Comparison of ENCODE assay signal across 1 cellular context in the genomic region with DNA sequence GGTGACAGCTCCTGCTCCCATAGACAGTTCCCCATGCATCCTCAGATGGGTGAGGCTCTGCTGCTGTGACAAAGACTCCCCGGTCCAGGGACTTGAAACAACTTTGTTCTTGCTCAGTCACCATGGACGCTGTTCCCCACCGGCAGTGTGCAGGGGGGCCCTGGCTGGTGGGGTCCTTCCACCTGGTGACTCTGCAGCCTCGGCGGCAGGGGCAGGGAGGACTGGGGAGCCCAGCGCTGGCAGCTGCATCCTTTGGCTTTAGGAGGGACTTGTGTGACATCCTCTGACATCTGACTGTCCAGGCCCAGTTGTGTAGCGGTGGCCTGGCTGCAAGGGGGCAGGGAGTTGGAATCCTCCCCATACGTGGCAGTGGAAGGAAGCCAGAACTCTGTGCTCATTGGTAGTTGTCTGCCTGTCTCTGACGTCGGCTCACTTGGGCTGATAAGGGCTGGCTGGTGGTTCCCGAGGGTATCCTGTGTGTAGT.
TF ChIP-seq lines count a peak whose summit lies in the region.

No MANE protein-coding gene starts in this region.

TF ChIP-seq in K562, 482 proteins besides CTCF, POLR2A, EP300 and RAD21 (continued from another document):
- TF ChIP-seq, protein P1, sequence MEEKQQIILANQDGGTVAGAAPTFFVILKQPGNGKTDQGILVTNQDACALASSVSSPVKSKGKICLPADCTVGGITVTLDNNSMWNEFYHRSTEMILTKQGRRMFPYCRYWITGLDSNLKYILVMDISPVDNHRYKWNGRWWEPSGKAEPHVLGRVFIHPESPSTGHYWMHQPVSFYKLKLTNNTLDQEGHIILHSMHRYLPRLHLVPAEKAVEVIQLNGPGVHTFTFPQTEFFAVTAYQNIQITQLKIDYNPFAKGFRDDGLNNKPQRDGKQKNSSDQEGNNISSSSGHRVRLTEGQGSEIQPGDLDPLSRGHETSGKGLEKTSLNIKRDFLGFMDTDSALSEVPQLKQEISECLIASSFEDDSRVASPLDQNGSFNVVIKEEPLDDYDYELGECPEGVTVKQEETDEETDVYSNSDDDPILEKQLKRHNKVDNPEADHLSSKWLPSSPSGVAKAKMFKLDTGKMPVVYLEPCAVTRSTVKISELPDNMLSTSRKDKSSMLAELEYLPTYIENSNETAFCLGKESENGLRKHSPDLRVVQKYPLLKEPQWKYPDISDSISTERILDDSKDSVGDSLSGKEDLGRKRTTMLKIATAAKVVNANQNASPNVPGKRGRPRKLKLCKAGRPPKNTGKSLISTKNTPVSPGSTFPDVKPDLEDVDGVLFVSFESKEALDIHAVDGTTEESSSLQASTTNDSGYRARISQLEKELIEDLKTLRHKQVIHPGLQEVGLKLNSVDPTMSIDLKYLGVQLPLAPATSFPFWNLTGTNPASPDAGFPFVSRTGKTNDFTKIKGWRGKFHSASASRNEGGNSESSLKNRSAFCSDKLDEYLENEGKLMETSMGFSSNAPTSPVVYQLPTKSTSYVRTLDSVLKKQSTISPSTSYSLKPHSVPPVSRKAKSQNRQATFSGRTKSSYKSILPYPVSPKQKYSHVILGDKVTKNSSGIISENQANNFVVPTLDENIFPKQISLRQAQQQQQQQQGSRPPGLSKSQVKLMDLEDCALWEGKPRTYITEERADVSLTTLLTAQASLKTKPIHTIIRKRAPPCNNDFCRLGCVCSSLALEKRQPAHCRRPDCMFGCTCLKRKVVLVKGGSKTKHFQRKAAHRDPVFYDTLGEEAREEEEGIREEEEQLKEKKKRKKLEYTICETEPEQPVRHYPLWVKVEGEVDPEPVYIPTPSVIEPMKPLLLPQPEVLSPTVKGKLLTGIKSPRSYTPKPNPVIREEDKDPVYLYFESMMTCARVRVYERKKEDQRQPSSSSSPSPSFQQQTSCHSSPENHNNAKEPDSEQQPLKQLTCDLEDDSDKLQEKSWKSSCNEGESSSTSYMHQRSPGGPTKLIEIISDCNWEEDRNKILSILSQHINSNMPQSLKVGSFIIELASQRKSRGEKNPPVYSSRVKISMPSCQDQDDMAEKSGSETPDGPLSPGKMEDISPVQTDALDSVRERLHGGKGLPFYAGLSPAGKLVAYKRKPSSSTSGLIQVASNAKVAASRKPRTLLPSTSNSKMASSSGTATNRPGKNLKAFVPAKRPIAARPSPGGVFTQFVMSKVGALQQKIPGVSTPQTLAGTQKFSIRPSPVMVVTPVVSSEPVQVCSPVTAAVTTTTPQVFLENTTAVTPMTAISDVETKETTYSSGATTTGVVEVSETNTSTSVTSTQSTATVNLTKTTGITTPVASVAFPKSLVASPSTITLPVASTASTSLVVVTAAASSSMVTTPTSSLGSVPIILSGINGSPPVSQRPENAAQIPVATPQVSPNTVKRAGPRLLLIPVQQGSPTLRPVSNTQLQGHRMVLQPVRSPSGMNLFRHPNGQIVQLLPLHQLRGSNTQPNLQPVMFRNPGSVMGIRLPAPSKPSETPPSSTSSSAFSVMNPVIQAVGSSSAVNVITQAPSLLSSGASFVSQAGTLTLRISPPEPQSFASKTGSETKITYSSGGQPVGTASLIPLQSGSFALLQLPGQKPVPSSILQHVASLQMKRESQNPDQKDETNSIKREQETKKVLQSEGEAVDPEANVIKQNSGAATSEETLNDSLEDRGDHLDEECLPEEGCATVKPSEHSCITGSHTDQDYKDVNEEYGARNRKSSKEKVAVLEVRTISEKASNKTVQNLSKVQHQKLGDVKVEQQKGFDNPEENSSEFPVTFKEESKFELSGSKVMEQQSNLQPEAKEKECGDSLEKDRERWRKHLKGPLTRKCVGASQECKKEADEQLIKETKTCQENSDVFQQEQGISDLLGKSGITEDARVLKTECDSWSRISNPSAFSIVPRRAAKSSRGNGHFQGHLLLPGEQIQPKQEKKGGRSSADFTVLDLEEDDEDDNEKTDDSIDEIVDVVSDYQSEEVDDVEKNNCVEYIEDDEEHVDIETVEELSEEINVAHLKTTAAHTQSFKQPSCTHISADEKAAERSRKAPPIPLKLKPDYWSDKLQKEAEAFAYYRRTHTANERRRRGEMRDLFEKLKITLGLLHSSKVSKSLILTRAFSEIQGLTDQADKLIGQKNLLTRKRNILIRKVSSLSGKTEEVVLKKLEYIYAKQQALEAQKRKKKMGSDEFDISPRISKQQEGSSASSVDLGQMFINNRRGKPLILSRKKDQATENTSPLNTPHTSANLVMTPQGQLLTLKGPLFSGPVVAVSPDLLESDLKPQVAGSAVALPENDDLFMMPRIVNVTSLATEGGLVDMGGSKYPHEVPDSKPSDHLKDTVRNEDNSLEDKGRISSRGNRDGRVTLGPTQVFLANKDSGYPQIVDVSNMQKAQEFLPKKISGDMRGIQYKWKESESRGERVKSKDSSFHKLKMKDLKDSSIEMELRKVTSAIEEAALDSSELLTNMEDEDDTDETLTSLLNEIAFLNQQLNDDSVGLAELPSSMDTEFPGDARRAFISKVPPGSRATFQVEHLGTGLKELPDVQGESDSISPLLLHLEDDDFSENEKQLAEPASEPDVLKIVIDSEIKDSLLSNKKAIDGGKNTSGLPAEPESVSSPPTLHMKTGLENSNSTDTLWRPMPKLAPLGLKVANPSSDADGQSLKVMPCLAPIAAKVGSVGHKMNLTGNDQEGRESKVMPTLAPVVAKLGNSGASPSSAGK (IDR thresholded peaks at IDR 0.05): no peak
- peak; percentile 62; the same call in 1 of the 2 replicates for TF ChIP-seq CREM (IDR thresholded peaks at IDR 0.05; ENCODE audit: low read depth)
- peak; percentile 100 for TF ChIP-seq ZNF12 (CRISPR knock-in tag; IDR thresholded peaks at IDR 0.05)
- no peak for TF ChIP-seq ATF1 (CRISPR knock-in tag; IDR thresholded peaks at IDR 0.05)
- TF ChIP-seq ATF1 (tag; IDR thresholded peaks at IDR 0.05): peak; percentile 36
- TF ChIP-seq ESRRA (IDR thresholded peaks at IDR 0.05; ENCODE audit: borderline replicate concordance, low read depth): no peak
- TF ChIP-seq MCM5 (IDR thresholded peaks at IDR 0.05; ENCODE audit: low read depth): no peak
- TF ChIP-seq POLR2G (IDR thresholded peaks at IDR 0.05; ENCODE audit: low read depth, low read length): 0 out of 2 replicates have a peak, but pooled peaks have one; percentile 25
- peak; percentile 11 for TF ChIP-seq TBP (optimal IDR thresholded peaks at IDR 0.05; ENCODE audit: low read depth, low read length)
- no peak for TF ChIP-seq ZNF384 (IDR thresholded peaks at IDR 0.05; ENCODE audit: low read depth, low read length)
- TF ChIP-seq SRSF7 (optimal IDR thresholded peaks at IDR 0.05; ENCODE audit: low read depth, low read length): no peak
- TF ChIP-seq, protein P2, sequence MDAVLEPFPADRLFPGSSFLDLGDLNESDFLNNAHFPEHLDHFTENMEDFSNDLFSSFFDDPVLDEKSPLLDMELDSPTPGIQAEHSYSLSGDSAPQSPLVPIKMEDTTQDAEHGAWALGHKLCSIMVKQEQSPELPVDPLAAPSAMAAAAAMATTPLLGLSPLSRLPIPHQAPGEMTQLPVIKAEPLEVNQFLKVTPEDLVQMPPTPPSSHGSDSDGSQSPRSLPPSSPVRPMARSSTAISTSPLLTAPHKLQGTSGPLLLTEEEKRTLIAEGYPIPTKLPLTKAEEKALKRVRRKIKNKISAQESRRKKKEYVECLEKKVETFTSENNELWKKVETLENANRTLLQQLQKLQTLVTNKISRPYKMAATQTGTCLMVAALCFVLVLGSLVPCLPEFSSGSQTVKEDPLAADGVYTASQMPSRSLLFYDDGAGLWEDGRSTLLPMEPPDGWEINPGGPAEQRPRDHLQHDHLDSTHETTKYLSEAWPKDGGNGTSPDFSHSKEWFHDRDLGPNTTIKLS (IDR thresholded peaks at IDR 0.05; ENCODE audit: borderline replicate concordance, low read depth): 0 out of 2 replicates have a peak, but pooled peaks have one; percentile 21
- no peak for TF ChIP-seq OTX1 (CRISPR knock-in tag; IDR thresholded peaks at IDR 0.05)
